Comparison of ENCODE assay signal across 9 cellular contexts in the genomic region with DNA sequence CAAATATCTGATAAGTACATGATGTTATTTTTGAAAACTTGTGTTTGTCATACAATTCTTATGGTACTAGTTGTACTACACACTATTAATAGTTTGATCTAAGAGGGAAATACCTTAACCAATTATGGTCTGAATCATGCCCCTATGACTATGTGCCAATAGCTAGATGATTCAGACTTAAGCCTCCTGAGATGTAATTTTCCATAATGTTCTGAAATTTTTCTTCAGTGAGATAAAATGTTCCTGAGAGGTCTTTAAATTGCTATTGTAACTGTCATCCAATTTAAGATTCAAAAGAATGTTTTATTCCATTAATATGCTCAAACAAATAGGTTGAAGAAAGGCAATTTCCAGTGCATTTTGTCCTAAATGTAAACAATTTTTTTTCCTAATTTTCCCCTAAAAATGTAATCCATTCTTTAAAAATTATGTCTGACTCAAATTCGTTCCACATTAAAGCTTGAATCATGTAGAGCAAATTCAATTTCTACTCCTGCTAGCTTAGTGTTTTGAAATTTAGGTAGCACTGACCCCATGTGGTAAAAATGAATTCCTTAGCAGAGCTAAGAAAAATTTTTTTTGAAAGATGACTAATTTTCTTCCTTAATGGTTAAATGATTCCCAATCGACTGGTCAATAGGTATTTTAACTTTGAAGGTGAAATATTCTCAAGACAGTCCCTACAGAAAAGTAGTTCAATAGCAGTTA. TPM values are rescaled to one million over a fixed set of nuclear protein-coding genes. Genes with fewer than 3 reads are reported as not detected.
DNase-seq lines count a peak whose midpoint lies in the region; ATAC-seq and TF ChIP-seq lines count a peak whose summit lies in the region.
"Had no signal": no experiment of that assay in that cellular context is flagged by ENCODE, and none has a peak within 500 bp of the region (broad histone marks: within the 10 kb centered on the region; RNA-seq: fewer than 3 reads in every experiment).

No MANE protein-coding gene starts in this region.

- no peak for ATAC-seq in left lobe of liver

- H3K27ac ChIP-seq in dorsolateral prefrontal cortex: peak overlapping the region in 5 of 59 donors; percentile 10 to 69 (median 17)
- H3K27ac ChIP-seq: BLaER1 treated with 17β-estradiol and CSF1 and Interleukin-3, amounts not matched to agents 10 nM and 100 nM had no signal

- intact Hi-C loops in dorsolateral prefrontal cortex (cut with DNase I): loop anchor here in 1 of 2 donors (5.0 kb wide), 1 partner anchor 320 kb away; no protein-coding TSS in a partner anchor

- TF ChIP-seq CTCF in LNCaP clone FGC (IDR thresholded peaks at IDR 0.05; ENCODE audit: control insufficient read depth, extremely low read depth, insufficient read depth) (peak; percentile 24; the same call in 1 of the 2 replicates), dorsolateral prefrontal cortex (IDR thresholded peaks at IDR 0.05 in 54 of 56, conservative IDR thresholded peaks at IDR 0.05 in 2 of 56; ENCODE audit: low read depth in 1 of 56, partially characterized antibody in 56 of 56) (peak in 51 of 56 donors; percentile 16 to 63 (median 39))

- peaks cover 0 to 45% (median 0%) of the 10 kb centered on the region in 45 donors for H3K27me3 ChIP-seq in dorsolateral prefrontal cortex

- no peak overlapping the region for H3K4me3 ChIP-seq in LNCaP clone FGC (ENCODE audit: low read depth, low read length)
- H3K4me3 ChIP-seq in dorsolateral prefrontal cortex: no peak overlapping the region
- H3K4me3 ChIP-seq: BLaER1 treated with 17β-estradiol and CSF1 and Interleukin-3, amounts not matched to agents 10 nM and 100 nM had no signal

- DNase-seq in NCI-H146 (lab: John Stamatoyannopoulos, UW) (peak; percentile 13), NCI-H146 treated with DMSO at 0.1 percent for 48 hours (lab: John Stamatoyannopoulos, UW; ENCODE audit: unreplicated experiment) (no peak), LNCaP clone FGC (ENCODE audit: low read depth) (no peak), dorsolateral prefrontal cortex (no peak), pulmonary artery endothelial cell (ENCODE audit: low read depth, low spot score) (peak; percentile 8), D341Med (ENCODE audit: low spot score) (no peak), NCI-H526 treated with DMSO at 0.1 percent for 48 hours (lab: John Stamatoyannopoulos, UW) (no peak), left lobe of liver (ENCODE audit: low spot score) (no peak)

RNA-seq across cellular contexts. Expression of a gene that starts 49.1 kb away (rescaled TPM):
- total RNA-seq in dorsolateral prefrontal cortex (10 to 100 TPM; 12.2 to 38.8 (median 28.6) TPM), pulmonary artery endothelial cell (8.9 and 11.5 TPM in 2 replicates), left lobe of liver (19.8 TPM)

Comparison
In these comparisons a context has a peak if more than half of its experiments do, and no peak if none do; other contexts are left out.
1. DNase-seq: peak in NCI-H146 (single experiment) and pulmonary artery endothelial cell (single experiment); none in NCI-H146 treated with DMSO at 0.1 percent for 48 hours (single experiment), LNCaP clone FGC (single experiment), dorsolateral prefrontal cortex (0 of 10), D341Med (single experiment), NCI-H526 treated with DMSO at 0.1 percent for 48 hours (single experiment) and left lobe of liver (single experiment).